24 cellular contexts compared by ENCODE assay signal in genomic region chr2:43984533-43984932, GRCh38.
"Had no signal": no experiment of that assay in that cellular context is flagged by ENCODE, and none has a peak within 500 bp of the region (broad histone marks: within the 10 kb centered on the region; RNA-seq: fewer than 3 reads in every experiment).

No MANE protein-coding gene starts in this region.

- H3K27ac Mint-ChIP-seq: activated B cell treated with CpG ODN at 0.5 μM for 24 hours; activated CD4-positive, alpha-beta memory T cell treated with anti-CD3 and anti-CD28 coated beads for 36 hours; activated naive CD4-positive, alpha-beta T cell treated with anti-CD3 and anti-CD28 coated beads, Interleukin-2, amount 10 ng/mL, durations not matched to agents 7 days and 5 days; dendritic cell treated with granulocyte-macrophage colony-stimulating factor and Interleukin-4, amounts not matched to agents 40 ng/mL and 50 ng/mL, for 4 days; memory B cell; nephron; T-helper 17 cell had no signal

- ATAC-seq: activated CD4-positive, alpha-beta T cell treated with anti-CD3 and anti-CD28 coated beads for 36 hours; body of pancreas; gastrocnemius medialis; left ventricle myocardium superior; pancreas; psoas muscle; T-helper 17 cell had no signal

- H3K27me3 Mint-ChIP-seq: activated B cell treated with CpG ODN at 0.5 μM for 24 hours; activated CD4-positive, alpha-beta memory T cell treated with anti-CD3 and anti-CD28 coated beads for 36 hours; activated CD4-positive, alpha-beta T cell treated with anti-CD3 and anti-CD28 coated beads for 36 hours; activated naive CD4-positive, alpha-beta T cell treated with anti-CD3 and anti-CD28 coated beads, Interleukin-2, amount 10 ng/mL, durations not matched to agents 7 days and 5 days; dendritic cell treated with granulocyte-macrophage colony-stimulating factor and Interleukin-4, amounts not matched to agents 40 ng/mL and 50 ng/mL, for 4 days; memory B cell; stimulated activated naive CD8-positive, alpha-beta T cell treated with anti-CD3 and anti-CD28 coated beads, Interleukin-15, Interleukin-2, amounts not matched to agents 100 ng/mL and 50 ng/mL, for 24 hours; T-helper 17 cell had no signal

- H3K27ac ChIP-seq: body of pancreas, esophagus squamous epithelium, gastrocnemius medialis, neutrophil, pancreas, psoas muscle, right atrium auricular region, tibial nerve, uterus had no signal

- H3K9me3 ChIP-seq: body of pancreas, esophagus squamous epithelium, gastrocnemius medialis, neutrophil, pancreas, psoas muscle, right atrium auricular region, tibial nerve, uterus had no signal

- H3K4me1 ChIP-seq: body of pancreas, esophagus squamous epithelium, gastrocnemius medialis, right atrium auricular region, uterus had no signal

- H3K27me3 ChIP-seq: body of pancreas, esophagus squamous epithelium, gastrocnemius medialis, neutrophil, pancreas, right atrium auricular region, tibial nerve, uterus had no signal

- H3K9me3 Mint-ChIP-seq: activated B cell treated with CpG ODN at 0.5 μM for 24 hours; activated CD4-positive, alpha-beta memory T cell treated with anti-CD3 and anti-CD28 coated beads for 36 hours; activated naive CD4-positive, alpha-beta T cell treated with anti-CD3 and anti-CD28 coated beads, Interleukin-2, amount 10 ng/mL, durations not matched to agents 7 days and 5 days; dendritic cell treated with granulocyte-macrophage colony-stimulating factor and Interleukin-4, amounts not matched to agents 40 ng/mL and 50 ng/mL, for 4 days; memory B cell; nephron; stimulated activated naive CD8-positive, alpha-beta T cell treated with anti-CD3 and anti-CD28 coated beads, Interleukin-15, Interleukin-2, amounts not matched to agents 100 ng/mL and 50 ng/mL, for 24 hours had no signal

- FAIRE-seq: pancreas had no signal

- H3K4me3 ChIP-seq: body of pancreas, esophagus squamous epithelium, gastrocnemius medialis, pancreas, psoas muscle, right atrium auricular region, tibial nerve, uterus had no signal

- DNase-seq: activated B cell treated with CpG ODN at 0.5 μM for 24 hours; activated CD4-positive, alpha-beta memory T cell treated with anti-CD3 and anti-CD28 coated beads for 36 hours; activated CD4-positive, alpha-beta T cell treated with anti-CD3 and anti-CD28 coated beads for 36 hours; activated effector memory CD4-positive, alpha-beta T cell treated with anti-CD3 and anti-CD28 coated beads, Interleukin-2, amount 50 U/mL, for 16 hours; activated naive CD4-positive, alpha-beta T cell treated with anti-CD3 and anti-CD28 coated beads, Interleukin-2, amount 10 ng/mL, durations not matched to agents 7 days and 5 days; anterior cingulate cortex; body of pancreas; effector CD4-positive, alpha-beta T cell; esophagus squamous epithelium; gastrocnemius medialis; hippocampal formation; left ventricle myocardium superior; pancreas; psoas muscle; stimulated activated CD4-positive, alpha-beta T cell treated with anti-CD3 and anti-CD28 coated beads, Interleukin-4, amount 100 ng/mL, for 24 hours; T-helper 17 cell; uterus had no signal

- H3K4me3 Mint-ChIP-seq: activated B cell treated with CpG ODN at 0.5 μM for 24 hours; activated CD4-positive, alpha-beta memory T cell treated with anti-CD3 and anti-CD28 coated beads for 36 hours; activated CD4-positive, alpha-beta T cell treated with anti-CD3 and anti-CD28 coated beads for 36 hours; activated naive CD4-positive, alpha-beta T cell treated with anti-CD3 and anti-CD28 coated beads, Interleukin-2, amount 10 ng/mL, durations not matched to agents 7 days and 5 days; dendritic cell treated with granulocyte-macrophage colony-stimulating factor and Interleukin-4, amounts not matched to agents 40 ng/mL and 50 ng/mL, for 4 days; memory B cell; nephron; stimulated activated naive CD8-positive, alpha-beta T cell treated with anti-CD3 and anti-CD28 coated beads, Interleukin-15, Interleukin-2, amounts not matched to agents 100 ng/mL and 50 ng/mL, for 24 hours; T-helper 17 cell had no signal

- H3K36me3 ChIP-seq: neutrophil, uterus had no signal
